In genomic region chr2:215409331-215410127, GRCh38 we compare ENCODE assay signal across 1 cellular context.
TF ChIP-seq lines count a peak whose summit lies in the region.

No MANE protein-coding gene starts in this region.

TF ChIP-seq in HepG2, 621 proteins besides CTCF, POLR2A, EP300 and RAD21 (continues in another document):
- no peak for TF ChIP-seq FOSL1 (CRISPR knock-in tag; IDR thresholded peaks at IDR 0.05; ENCODE audit: borderline replicate concordance)
- TF ChIP-seq ZNF777 (CRISPR knock-in tag; IDR thresholded peaks at IDR 0.05): 0 out of 2 replicates have a peak, but pooled peaks have one; percentile 47
- TF ChIP-seq MYC (CRISPR knock-in tag; IDR thresholded peaks at IDR 0.05; ENCODE audit: borderline replicate concordance): no peak
- TF ChIP-seq IRX3 (CRISPR knock-in tag; IDR thresholded peaks at IDR 0.05; ENCODE audit: borderline replicate concordance, low read depth): no peak
- TF ChIP-seq ARID5B (CRISPR knock-in tag; IDR thresholded peaks at IDR 0.05): no peak
- no peak for TF ChIP-seq ARID2 (CRISPR knock-in tag; IDR thresholded peaks at IDR 0.05; ENCODE audit: borderline replicate concordance)
- no peak for TF ChIP-seq HOXD1 (CRISPR knock-in tag; IDR thresholded peaks at IDR 0.05)
- TF ChIP-seq ELF1 (CRISPR knock-in tag; IDR thresholded peaks at IDR 0.05): no peak
- no peak for TF ChIP-seq ZNF713 (CRISPR knock-in tag; IDR thresholded peaks at IDR 0.05)
- no peak for TF ChIP-seq NFYB (CRISPR knock-in tag; IDR thresholded peaks at IDR 0.05)
- TF ChIP-seq ZNF503 (CRISPR knock-in tag; IDR thresholded peaks at IDR 0.05): no peak
- TF ChIP-seq ZNF75D (CRISPR knock-in tag; IDR thresholded peaks at IDR 0.05; ENCODE audit: borderline replicate concordance): no peak
- TF ChIP-seq NFATC3 (CRISPR knock-in tag; IDR thresholded peaks at IDR 0.05): 0 out of 2 replicates have a peak, but pooled peaks have one; percentile 27
- TF ChIP-seq ZFAT (CRISPR knock-in tag; conservative IDR thresholded peaks at IDR 0.05): no peak
- no peak for TF ChIP-seq NFYC (CRISPR knock-in tag; IDR thresholded peaks at IDR 0.05)
- TF ChIP-seq ZBTB37 (CRISPR knock-in tag; IDR thresholded peaks at IDR 0.05): no peak
- no peak for TF ChIP-seq PHB2 (IDR thresholded peaks at IDR 0.05; ENCODE audit: partially characterized antibody)
- TF ChIP-seq ZNF160 (CRISPR knock-in tag; IDR thresholded peaks at IDR 0.05): 0 out of 2 replicates have a peak, but pooled peaks have one; percentile 36
- no peak for TF ChIP-seq NR2F2 (IDR thresholded peaks at IDR 0.05; ENCODE audit: borderline replicate concordance, low read depth)
- no peak for TF ChIP-seq HHEX (CRISPR knock-in tag; IDR thresholded peaks at IDR 0.05)
- TF ChIP-seq REL (CRISPR knock-in tag; conservative IDR thresholded peaks at IDR 0.05): no peak
- TF ChIP-seq NCOA5 (CRISPR knock-in tag; IDR thresholded peaks at IDR 0.05): 0 out of 2 replicates have a peak, but pooled peaks have one; percentile 27
- no peak for TF ChIP-seq SRY (CRISPR knock-in tag; IDR thresholded peaks at IDR 0.05)
- no peak for TF ChIP-seq PLSCR1 (CRISPR knock-in tag; IDR thresholded peaks at IDR 0.05; ENCODE audit: borderline replicate concordance)
- TF ChIP-seq ASH2L (IDR thresholded peaks at IDR 0.05; ENCODE audit: insufficient read length, low read depth, low read length): no peak
- no peak for TF ChIP-seq MED1 (CRISPR knock-in tag; IDR thresholded peaks at IDR 0.05)
- no peak for TF ChIP-seq U2AF1 (optimal IDR thresholded peaks at IDR 0.05; ENCODE audit: low read depth, low read length)
- TF ChIP-seq BRF2 (CRISPR knock-in tag; IDR thresholded peaks at IDR 0.05): 0 out of 2 replicates have a peak, but pooled peaks have one; percentile 64
- no peak for TF ChIP-seq SP140L (CRISPR knock-in tag; IDR thresholded peaks at IDR 0.05; ENCODE audit: borderline replicate concordance)
- TF ChIP-seq ARID4A (CRISPR knock-in tag; IDR thresholded peaks at IDR 0.05; ENCODE audit: borderline replicate concordance): 0 out of 2 replicates have a peak, but pooled peaks have one; percentile 6
- no peak for TF ChIP-seq ZNF639 (CRISPR knock-in tag; conservative IDR thresholded peaks at IDR 0.05)
- peak; percentile 50; the same call in 1 of the 2 replicates for TF ChIP-seq ZSCAN21 (CRISPR knock-in tag; IDR thresholded peaks at IDR 0.05; ENCODE audit: borderline replicate concordance)
- no peak; the same call in 1 of the 2 replicates for TF ChIP-seq ZNF547 (CRISPR knock-in tag; IDR thresholded peaks at IDR 0.05)
- TF ChIP-seq ZFP91 (CRISPR knock-in tag; IDR thresholded peaks at IDR 0.05; ENCODE audit: borderline replicate concordance): peak; percentile 41; the same call in 1 of the 2 replicates
- TF ChIP-seq FOXA3 (CRISPR knock-in tag; IDR thresholded peaks at IDR 0.05): no peak
- no peak for TF ChIP-seq CSRNP2 (CRISPR knock-in tag; conservative IDR thresholded peaks at IDR 0.05; ENCODE audit: low read depth)
- no peak for TF ChIP-seq KDM6A (CRISPR knock-in tag; IDR thresholded peaks at IDR 0.05; ENCODE audit: low read depth)
- 0 out of 2 replicates have a peak, but pooled peaks have one; percentile 39 for TF ChIP-seq ZNF761 (CRISPR knock-in tag; conservative IDR thresholded peaks at IDR 0.05)
- TF ChIP-seq TRAFD1 (CRISPR knock-in tag; IDR thresholded peaks at IDR 0.05; ENCODE audit: borderline replicate concordance): 0 out of 2 replicates have a peak, but pooled peaks have one; percentile 22
- TF ChIP-seq SRF (IDR thresholded peaks at IDR 0.05; ENCODE audit: low read depth, low read length): no peak
- TF ChIP-seq ZNF264 (CRISPR knock-in tag; IDR thresholded peaks at IDR 0.05): no peak
- no peak for TF ChIP-seq MAFG (CRISPR knock-in tag; IDR thresholded peaks at IDR 0.05)
